In the genomic region with DNA sequence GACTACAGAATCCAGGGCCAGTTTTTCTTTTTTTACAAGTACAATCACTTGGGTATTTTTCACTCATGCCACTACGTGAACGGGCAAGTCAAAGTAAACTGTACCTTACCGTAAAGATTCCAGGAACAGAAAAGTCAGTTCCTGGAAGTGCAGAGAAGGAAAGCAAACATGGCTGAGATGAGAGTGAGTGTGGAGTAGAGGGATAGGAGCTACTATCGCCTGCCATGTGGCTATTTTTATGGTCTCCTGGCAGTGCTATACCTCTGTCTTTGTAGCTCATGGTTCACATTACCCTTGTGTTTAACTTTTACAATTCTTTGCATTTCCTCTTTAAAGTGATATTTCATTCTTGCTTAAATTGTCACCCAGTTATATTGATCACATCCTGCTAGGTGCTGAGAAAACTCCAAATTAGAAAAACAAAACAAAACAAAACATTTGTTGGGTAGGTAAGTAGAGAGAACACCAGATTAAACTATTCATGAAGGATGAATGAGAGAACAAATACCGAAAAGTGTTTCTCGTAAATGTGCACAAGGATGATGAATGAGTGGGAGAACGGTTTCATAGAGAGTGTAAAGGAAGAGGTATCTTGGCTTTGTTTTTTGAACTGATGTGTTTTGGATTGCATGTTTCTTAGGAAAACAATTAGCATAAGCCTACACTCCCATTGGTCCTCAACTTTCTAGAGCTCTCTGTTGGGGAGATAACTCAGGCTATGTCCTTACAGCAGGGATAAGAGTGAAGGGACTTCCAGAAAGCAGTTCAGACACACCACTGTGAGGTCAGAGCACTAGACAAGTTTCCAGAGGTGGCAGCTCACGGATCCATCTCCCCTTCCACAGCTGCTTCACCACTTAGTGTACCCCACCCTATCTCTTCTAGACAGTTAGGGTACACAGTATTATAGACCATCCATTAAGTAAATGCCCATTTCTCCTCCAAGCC, we compare ENCODE assay signal across 25 cellular contexts.
"Had no signal": no experiment of that assay in that cellular context is flagged by ENCODE, and none has a peak within 500 bp of the region (broad histone marks: within the 10 kb centered on the region; RNA-seq: fewer than 3 reads in every experiment).

No MANE protein-coding gene starts in this region.

- H3K4me3 ChIP-seq: left ventricle myocardium inferior, lung, spleen, testis, transverse colon had no signal

- H3K36me3 ChIP-seq: left ventricle myocardium inferior, neutrophil, spleen, transverse colon had no signal

- H3K9ac ChIP-seq: parathyroid adenoma had no signal

- H3K4me3 Mint-ChIP-seq: activated T-cell treated with anti-CD3 and anti-CD28 coated beads, Interleukin-2, amount 50 U/mL, for 72 hours; nephron; T-helper 17 cell; WTC11 had no signal

- H3K27ac Mint-ChIP-seq: activated naive CD4-positive, alpha-beta T cell treated with anti-CD3 and anti-CD28 coated beads, Interleukin-2, amount 50 U/mL, for 72 hours; activated T-cell treated with anti-CD3 and anti-CD28 coated beads, Interleukin-2, amount 50 U/mL, for 72 hours; nephron; T-helper 17 cell; WTC11 had no signal

- H3K79me2 ChIP-seq: parathyroid adenoma had no signal

- H3K27me3 ChIP-seq: neutrophil, spleen, testis, transverse colon had no signal

- H3K36me3 Mint-ChIP-seq: activated naive CD4-positive, alpha-beta T cell treated with anti-CD3 and anti-CD28 coated beads, Interleukin-2, amount 50 U/mL, for 72 hours; WTC11 had no signal

- DNase-seq: activated CD4-positive, alpha-beta T cell treated with anti-CD3 and anti-CD28 coated beads, Interleukin-2, amount 50 U/mL, for 1 hour; activated naive CD4-positive, alpha-beta T cell; activated T-cell treated with anti-CD3 and anti-CD28 coated beads for 4 hours; activated T-cell treated with anti-CD3 and anti-CD28 coated beads, Interleukin-2, amount 50 U/mL, for 72 hours; dermis blood vessel endothelial cell; effector CD4-positive, alpha-beta T cell; left ventricle myocardium inferior; mesendoderm; right cardiac atrium; spleen; stimulated activated naive CD4-positive, alpha-beta T cell treated with Interleukin-2 at 50 U/mL for 16 hours; T-helper 17 cell; T1000; testis; transverse colon had no signal

- H3K27ac ChIP-seq: epithelial cell of prostate, left ventricle myocardium inferior, neutrophil, parathyroid adenoma, spleen, testis, transverse colon had no signal

- H2AFZ ChIP-seq: parathyroid adenoma had no signal

- H3K4me1 ChIP-seq: left ventricle myocardium inferior, parathyroid adenoma, spleen, testis had no signal

- H3K4me1 Mint-ChIP-seq: nephron, T-helper 17 cell had no signal

- H3K9me3 ChIP-seq: left ventricle myocardium inferior, neutrophil, spleen, testis, transverse colon had no signal

- FAIRE-seq: colon, frontal cortex, islet of Langerhans had no signal

- H3K9me3 Mint-ChIP-seq: activated naive CD4-positive, alpha-beta T cell treated with anti-CD3 and anti-CD28 coated beads, Interleukin-2, amount 50 U/mL, for 72 hours; activated T-cell treated with anti-CD3 and anti-CD28 coated beads, Interleukin-2, amount 50 U/mL, for 72 hours; nephron; WTC11 had no signal

- ATAC-seq: activated naive CD4-positive, alpha-beta T cell treated with anti-CD3 and anti-CD28 coated beads, Interleukin-2, amount 50 U/mL, for 72 hours; activated T-cell treated with anti-CD3 and anti-CD28 coated beads, Interleukin-2, amount 50 U/mL, for 72 hours; right cardiac atrium; T-helper 17 cell; WTC11 had no signal
